1 cellular context compared by ENCODE assay signal in the genomic region with DNA sequence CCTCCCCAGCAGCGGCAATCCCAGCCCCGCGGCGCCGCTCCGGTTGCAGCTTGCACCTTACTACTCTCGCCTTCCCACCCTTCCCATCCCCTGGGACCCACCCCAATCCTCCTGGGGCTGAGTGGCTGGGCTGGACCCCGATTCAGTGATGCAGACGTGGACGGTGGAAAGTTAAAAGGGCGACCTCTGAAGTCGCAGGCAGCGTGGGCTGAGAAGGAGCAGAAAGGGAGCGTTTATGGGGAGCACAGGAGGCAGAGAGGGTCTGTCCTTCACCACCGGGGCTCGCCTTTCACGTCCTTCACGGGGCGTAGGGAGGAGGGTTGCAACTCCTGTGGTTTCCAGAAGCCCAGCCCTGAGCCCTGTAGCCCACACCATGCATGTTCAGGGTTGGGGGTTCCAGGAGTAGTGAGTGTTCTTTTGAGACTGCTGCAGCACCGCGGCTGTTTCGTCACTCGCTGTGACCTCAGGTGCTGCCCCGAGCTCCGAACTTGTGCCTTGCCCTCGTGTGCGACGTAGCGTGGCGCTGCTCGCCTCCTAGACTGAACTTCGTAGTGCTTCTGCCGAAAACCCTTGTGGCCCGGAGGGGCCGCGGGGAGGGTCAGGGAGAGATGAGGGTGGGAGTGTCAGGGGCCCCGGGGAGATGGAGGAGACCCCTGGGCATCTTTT.
TF ChIP-seq lines count a peak whose summit lies in the region.

No MANE protein-coding gene starts in this region.

TF ChIP-seq in WTC11, 78 proteins besides CTCF, POLR2A, EP300 and RAD21 (continued from another document):
- TF ChIP-seq, protein P1, sequence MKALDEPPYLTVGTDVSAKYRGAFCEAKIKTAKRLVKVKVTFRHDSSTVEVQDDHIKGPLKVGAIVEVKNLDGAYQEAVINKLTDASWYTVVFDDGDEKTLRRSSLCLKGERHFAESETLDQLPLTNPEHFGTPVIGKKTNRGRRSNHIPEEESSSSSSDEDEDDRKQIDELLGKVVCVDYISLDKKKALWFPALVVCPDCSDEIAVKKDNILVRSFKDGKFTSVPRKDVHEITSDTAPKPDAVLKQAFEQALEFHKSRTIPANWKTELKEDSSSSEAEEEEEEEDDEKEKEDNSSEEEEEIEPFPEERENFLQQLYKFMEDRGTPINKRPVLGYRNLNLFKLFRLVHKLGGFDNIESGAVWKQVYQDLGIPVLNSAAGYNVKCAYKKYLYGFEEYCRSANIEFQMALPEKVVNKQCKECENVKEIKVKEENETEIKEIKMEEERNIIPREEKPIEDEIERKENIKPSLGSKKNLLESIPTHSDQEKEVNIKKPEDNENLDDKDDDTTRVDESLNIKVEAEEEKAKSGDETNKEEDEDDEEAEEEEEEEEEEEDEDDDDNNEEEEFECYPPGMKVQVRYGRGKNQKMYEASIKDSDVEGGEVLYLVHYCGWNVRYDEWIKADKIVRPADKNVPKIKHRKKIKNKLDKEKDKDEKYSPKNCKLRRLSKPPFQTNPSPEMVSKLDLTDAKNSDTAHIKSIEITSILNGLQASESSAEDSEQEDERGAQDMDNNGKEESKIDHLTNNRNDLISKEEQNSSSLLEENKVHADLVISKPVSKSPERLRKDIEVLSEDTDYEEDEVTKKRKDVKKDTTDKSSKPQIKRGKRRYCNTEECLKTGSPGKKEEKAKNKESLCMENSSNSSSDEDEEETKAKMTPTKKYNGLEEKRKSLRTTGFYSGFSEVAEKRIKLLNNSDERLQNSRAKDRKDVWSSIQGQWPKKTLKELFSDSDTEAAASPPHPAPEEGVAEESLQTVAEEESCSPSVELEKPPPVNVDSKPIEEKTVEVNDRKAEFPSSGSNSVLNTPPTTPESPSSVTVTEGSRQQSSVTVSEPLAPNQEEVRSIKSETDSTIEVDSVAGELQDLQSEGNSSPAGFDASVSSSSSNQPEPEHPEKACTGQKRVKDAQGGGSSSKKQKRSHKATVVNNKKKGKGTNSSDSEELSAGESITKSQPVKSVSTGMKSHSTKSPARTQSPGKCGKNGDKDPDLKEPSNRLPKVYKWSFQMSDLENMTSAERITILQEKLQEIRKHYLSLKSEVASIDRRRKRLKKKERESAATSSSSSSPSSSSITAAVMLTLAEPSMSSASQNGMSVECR (CRISPR knock-in tag; IDR thresholded peaks at IDR 0.05; ENCODE audit: borderline replicate concordance) = no peak
- TF ChIP-seq GTF2I (CRISPR knock-in tag; conservative IDR thresholded peaks at IDR 0.05) (no peak), ZNF232 (CRISPR knock-in tag; IDR thresholded peaks at IDR 0.05) (no peak), RORB (CRISPR knock-in tag; IDR thresholded peaks at IDR 0.05) (no peak), GABPB1 (CRISPR knock-in tag; IDR thresholded peaks at IDR 0.05) (no peak)
